8 cellular contexts compared by ENCODE assay signal in genomic region chr2:125516496-125517109, GRCh38.
A peak's percentile ranks its signal among the peaks of the same experiment; 100 is the strongest.
DNase-seq lines count a peak whose midpoint lies in the region; ATAC-seq and TF ChIP-seq lines count a peak whose summit lies in the region.

No MANE protein-coding gene starts in this region.

- CTCF ChIA-PET in BJ (lab: Yijun Ruan, JAX): interaction anchor here (0.6 kb wide), 1 partner anchor 10 kb away, joined by 3 read pairs; no protein-coding TSS in a partner anchor

- POLR2A ChIA-PET in BJ (lab: Charles Lee): no interaction called here

- H3K36me3 ChIP-seq in BJ (ENCODE audit: control insufficient read depth, insufficient read depth, low read length): no peaks in the 10 kb centered on the region

- DNase-seq in BJ (ENCODE audit: low read depth) (no peak), GM19238 (ENCODE audit: insufficient read length, low spot score) (peak; percentile 7), NCI-H146 treated with DMSO at 0.1 percent for 48 hours (lab: John Stamatoyannopoulos, UW; ENCODE audit: unreplicated experiment) (peak; percentile 18), epithelial cell of esophagus (ENCODE audit: low read depth) (peak; percentile 22), NCI-H2196 treated with DMSO at 0.1 percent for 48 hours (lab: John Stamatoyannopoulos, UW; ENCODE audit: unreplicated experiment) (no peak)

- TF ChIP-seq CTCF in BJ (IDR thresholded peaks at IDR 0.05; ENCODE audit: insufficient read depth, low read depth, low read length): peak; percentile 45
- peak; percentile 42 for TF ChIP-seq CTCF in epithelial cell of esophagus (IDR thresholded peaks at IDR 0.05; ENCODE audit: insufficient read depth, low read depth, low read length, missing control alignments)

- H3K4me3 ChIP-seq in BJ (ENCODE audit: low read depth, low read length) (no peak overlapping the region), epithelial cell of esophagus (ENCODE audit: low read length) (no peak overlapping the region)

- no peak for ATAC-seq in GM21737 (IDR thresholded peaks at IDR 0.05; ENCODE audit: unreplicated experiment)
- ATAC-seq in HG03139 (IDR thresholded peaks at IDR 0.05; ENCODE audit: unreplicated experiment): no peak
- ATAC-seq in GM21390 (IDR thresholded peaks at IDR 0.05; ENCODE audit: unreplicated experiment): no peak

- H3K27me3 ChIP-seq in BJ (ENCODE audit: control insufficient read depth, insufficient read depth, low read length): no peaks in the 10 kb centered on the region

Comparison
In these comparisons a context has a peak if more than half of its experiments do, and no peak if none do; other contexts are left out.
1. DNase-seq: peak in GM19238 (single experiment), NCI-H146 treated with DMSO at 0.1 percent for 48 hours (single experiment) and epithelial cell of esophagus (single experiment); none in BJ (single experiment) and NCI-H2196 treated with DMSO at 0.1 percent for 48 hours (single experiment).